ENCODE assay signal across 9 cellular contexts in genomic region chr1:26887125-26887524, GRCh38. TPM values are rescaled to one million over a fixed set of nuclear protein-coding genes. Genes with fewer than 3 reads are reported as not detected.
DNase-seq lines count a peak whose midpoint lies in the region; ATAC-seq and TF ChIP-seq lines count a peak whose summit lies in the region.
"Had no signal": no experiment of that assay in that cellular context is flagged by ENCODE, and none has a peak within 500 bp of the region (broad histone marks: within the 10 kb centered on the region; RNA-seq: fewer than 3 reads in every experiment).

No MANE protein-coding gene starts in this region.

- H3K36me3 ChIP-seq in heart left ventricle = peaks cover 3 to 85% (median 72%) of the 10 kb centered on the region in 9 donors

- peaks cover 22% of the 10 kb centered on the region for H3K4me1 Mint-ChIP-seq in type B pancreatic cell (ENCODE audit: unreplicated experiment)

- no peak overlapping the region for H3K4me3 ChIP-seq in heart left ventricle
- H3K4me3 ChIP-seq: SJSA1 had no signal

- 44 to 77% (median 60%) methylated on average over 1 of the region's 1 CpG for WGBS in heart left ventricle, 4 donors

- no peaks in the 10 kb centered on the region for H3K27me3 ChIP-seq in heart left ventricle
- H3K27me3 ChIP-seq: SJSA1 had no signal

- H3K9me3 Mint-ChIP-seq in type B pancreatic cell = no peaks in the 10 kb centered on the region

- H3K9me3 ChIP-seq in heart left ventricle = no peaks in the 10 kb centered on the region
- H3K9me3 ChIP-seq: SJSA1 had no signal

- H3K27ac ChIP-seq in heart left ventricle = peak overlapping the region in 1 of 12 donors; percentile 18
- H3K27ac ChIP-seq: SJSA1 had no signal

- TF ChIP-seq CTCF in heart left ventricle (IDR thresholded peaks at IDR 0.05) (peak in 8 of 12 donors; percentile 8 to 43 (median 30)), type B pancreatic cell (conservative IDR thresholded peaks at IDR 0.05) (peak; percentile 72)

- TF ChIP-seq POLR2A in heart left ventricle (IDR thresholded peaks at IDR 0.05) = no peak

- intact Hi-C loops in heart left ventricle (cut with DNase I) (no loop called here), Right ventricle myocardium inferior (cut with DNase I) (no loop called here)

- DNase-seq in heart left ventricle (no peak), Right ventricle myocardium inferior (ENCODE audit: missing footprints) (no peak), RPMI8226 (peak; percentile 53), fibroblast of gingiva (ENCODE audit: low read depth) (peak; percentile 54), type B pancreatic cell (ENCODE audit: extremely low spot score, unreplicated experiment) (no peak), retina (no peak), COLO668 (lab: John Stamatoyannopoulos, UW; ENCODE audit: unreplicated experiment) (no peak)

- peak overlapping the region; percentile 77 for H3K27ac Mint-ChIP-seq in type B pancreatic cell

- peak overlapping the region; percentile 78 for H3K4me3 Mint-ChIP-seq in type B pancreatic cell

- peaks cover 4 to 35% (median 21%) of the 10 kb centered on the region in 12 donors for H3K4me1 ChIP-seq in heart left ventricle

- peaks cover 35% of the 10 kb centered on the region for H3K36me3 Mint-ChIP-seq in type B pancreatic cell

- peak; percentile 14 to 40 (median 29) for ATAC-seq in heart left ventricle
- no peak for ATAC-seq in Right ventricle myocardium inferior
- no peak for ATAC-seq in HG03280 (IDR thresholded peaks at IDR 0.05; ENCODE audit: unreplicated experiment)

- no peaks in the 10 kb centered on the region for H3K27me3 Mint-ChIP-seq in type B pancreatic cell

RNA-seq across cellular contexts. Expression of gene GPN2, which starts 3.0 kb away (rescaled TPM):
- total RNA-seq in heart left ventricle (10 to 100 TPM in 8 of 9 donors, 1 to 10 TPM in 1; 7.6 to 27.4 (median 17.1) TPM), Right ventricle myocardium inferior (14.9 TPM), type B pancreatic cell (ENCODE audit: low replicate concordance) (28.7 and 35.1 TPM in 2 replicates)
- polyA plus RNA-seq in heart left ventricle = 10 to 100 TPM; 12.0 to 15.7 TPM

RNA-seq across cellular contexts. Expression of gene GPATCH3, which starts 13.1 kb away (rescaled TPM):
- total RNA-seq in heart left ventricle = 10 to 100 TPM in 3 of 9 donors, 1 to 10 TPM in 6; 6.0 to 14.9 (median 9.0) TPM
- 10 to 100 TPM in 1 of 2 donors, 1 to 10 TPM in 1; 7.7 to 11.7 TPM for polyA plus RNA-seq in heart left ventricle
- 10.9 TPM for total RNA-seq in Right ventricle myocardium inferior
- 19.2 and 23.7 TPM in 2 replicates for total RNA-seq in type B pancreatic cell (ENCODE audit: low replicate concordance)

RNA-seq across cellular contexts. Expression of gene SFN, which starts 24.2 kb away (rescaled TPM):
- total RNA-seq in heart left ventricle = under 1 TPM in 2 of 9 donors, not detected in 7; 0.26 to 0.37 TPM
- under 1 TPM; 0.11 to 0.42 TPM for polyA plus RNA-seq in heart left ventricle
- not detected for total RNA-seq in Right ventricle myocardium inferior
- total RNA-seq in type B pancreatic cell (ENCODE audit: low replicate concordance) = 27.7 and 86.8 TPM in 2 replicates

RNA-seq across cellular contexts. Expression of gene NR0B2, which starts 26.6 kb away (rescaled TPM):
- total RNA-seq in heart left ventricle (10 to 100 TPM in 2 of 9 donors, 1 to 10 TPM in 7; 2.4 to 19.2 (median 6.6) TPM), Right ventricle myocardium inferior (4.7 TPM), type B pancreatic cell (ENCODE audit: low replicate concordance) (6.8 and 7.2 TPM in 2 replicates)
- polyA plus RNA-seq in heart left ventricle = 1 to 10 TPM; 2.0 to 6.6 TPM
- total RNA-seq: SJSA1 had no signal

RNA-seq across cellular contexts. Expression of gene NUDC, which starts 34.4 kb away (rescaled TPM):
- total RNA-seq in heart left ventricle (10 to 100 TPM; 53.6 to 78.6 (median 57.4) TPM), Right ventricle myocardium inferior (72.5 TPM), type B pancreatic cell (ENCODE audit: low replicate concordance) (73.4 and 82.7 TPM in 2 replicates)
- 10 to 100 TPM; 69.7 to 99.6 TPM for polyA plus RNA-seq in heart left ventricle

Comparison
In these comparisons a context has a peak if more than half of its experiments do, and no peak if none do; other contexts are left out.
1. ATAC-seq: peak in heart left ventricle (4 of 4); none in Right ventricle myocardium inferior (single experiment) and HG03280 (single experiment).
2. DNase-seq: peak in RPMI8226 (single experiment) and fibroblast of gingiva (single experiment); none in heart left ventricle (0 of 5), Right ventricle myocardium inferior (single experiment), type B pancreatic cell (single experiment), retina (single experiment) and COLO668 (single experiment).
3. RNA of gene SFN, which starts 24.2 kb away (total RNA-seq): 27.7 to 86.8 TPM in type B pancreatic cell; 0.26 to 0.37 TPM in heart left ventricle and not detected in Right ventricle myocardium inferior (single experiment); every median in the first group is over 10 times any median in the second.